Comparison of ENCODE assay signal across 8 cellular contexts in the genomic region with DNA sequence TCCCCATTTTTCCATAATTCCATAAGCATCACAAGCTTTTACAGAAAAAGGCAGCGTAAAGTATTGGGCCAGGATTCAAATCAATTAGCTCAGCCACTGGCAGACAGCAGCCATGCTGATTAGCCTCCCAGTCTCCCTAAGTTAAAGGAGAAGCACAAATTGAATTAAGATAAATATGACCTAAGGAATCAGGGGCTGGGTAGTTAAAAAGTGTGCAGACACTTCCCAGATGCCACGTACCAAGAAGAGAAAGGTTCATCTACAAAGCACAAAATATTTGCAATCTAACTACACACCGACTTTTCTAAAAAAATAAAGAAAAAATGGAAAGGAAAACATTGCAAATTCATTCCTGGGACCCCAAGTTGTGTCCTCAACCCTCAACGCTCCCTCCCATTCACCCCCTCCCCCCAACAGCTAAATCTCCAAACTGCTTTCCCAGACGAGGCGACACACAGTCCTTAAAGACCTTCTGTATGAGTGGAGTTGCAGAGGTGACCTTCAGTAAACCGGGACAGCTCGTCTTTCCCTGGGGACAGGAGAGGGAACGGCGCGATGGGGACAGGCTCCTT. TPM values are rescaled to one million over a fixed set of nuclear protein-coding genes. Genes with fewer than 3 reads are reported as not detected.
DNase-seq lines count a peak whose midpoint lies in the region; ATAC-seq and TF ChIP-seq lines count a peak whose summit lies in the region.

No MANE protein-coding gene starts in this region.

- H3K4me1 Mint-ChIP-seq in Caco-2 (ENCODE audit: low read depth, unreplicated experiment) = peaks cover 9% of the 10 kb centered on the region
- peaks cover 19% of the 10 kb centered on the region for H3K4me1 Mint-ChIP-seq in mesothelial cell of epicardium

- dilution Hi-C loops in mammary epithelial cell (cut with HindIII; ENCODE audit: low sequenced_read_pairs) = no loop called here

- H3K27ac ChIP-seq in mammary epithelial cell (ENCODE audit: insufficient read depth, low read depth, low read length) = peak overlapping the region; percentile 50

- intact Hi-C loops in Caco-2 (cut with micrococcal nuclease; ENCODE audit: unreplicated experiment) = loop anchor here (1.0 to 5.0 kb wide), 3 partner anchors 150 to 174 kb away; partner anchors contain the start of genes DCK and UTP3
- intact Hi-C loops in mammary epithelial cell (cut with micrococcal nuclease) = loop anchor here (2.0 to 5.0 kb wide), 2 partner anchors 116 to 172 kb away; partner anchors contain the start of gene RUFY3

- in situ Hi-C loops in mammary epithelial cell (cut with MboI; ENCODE audit: low sequenced_read_pairs in 2 of 2) = no loop called here

- peak overlapping the region; percentile 94 for H2AFZ ChIP-seq in mammary epithelial cell (ENCODE audit: low read depth, low read length)

- H3K27me3 Mint-ChIP-seq in Caco-2 (ENCODE audit: insufficient read depth, unreplicated experiment) (no peaks in the 10 kb centered on the region), mesothelial cell of epicardium (ENCODE audit: low read depth) (no peaks in the 10 kb centered on the region)

- H3K4me3 ChIP-seq in Caco-2 (ENCODE audit: low read depth, low read length) (peak overlapping the region; percentile 88), LNCaP clone FGC (ENCODE audit: low read depth, low read length) (peak overlapping the region; percentile 81), mammary epithelial cell (replicated peaks in 1 of 3; ENCODE audit: insufficient read depth in 1 of 3, low read depth in 2 of 3, low read length in 3 of 3) (peak overlapping the region; percentile 74 to 93 (median 87))

- peak overlapping the region; percentile 98 for H3K4me3 Mint-ChIP-seq in Caco-2 (ENCODE audit: unreplicated experiment)
- peak overlapping the region; percentile 95 for H3K4me3 Mint-ChIP-seq in mesothelial cell of epicardium

- no peaks in the 10 kb centered on the region for H3K9me3 Mint-ChIP-seq in Caco-2 (ENCODE audit: unreplicated experiment)
- no peaks in the 10 kb centered on the region for H3K9me3 Mint-ChIP-seq in mesothelial cell of epicardium

- CTCF ChIA-PET in Caco-2 (lab: Charles Lee) (interaction anchor here (0.6 to 1.4 kb wide), 5 partner anchors 64 to 168 kb away, joined by 4 to 10 read pairs (median 7); partner anchors contain the start of genes DCK and MOB1B), mammary epithelial cell (lab: Charles Lee; ENCODE audit: low non-redundant PET) (interaction anchor here (0.7 kb wide), 1 partner anchor 63 kb away, joined by 14 read pairs; no protein-coding TSS in a partner anchor)

- H3K36me3 Mint-ChIP-seq in Caco-2 (ENCODE audit: insufficient read depth, unreplicated experiment) = peaks cover 32% of the 10 kb centered on the region
- H3K36me3 Mint-ChIP-seq in mesothelial cell of epicardium = peaks cover 7% of the 10 kb centered on the region

- TF ChIP-seq CTCF in Caco-2 (IDR thresholded peaks at IDR 0.05; ENCODE audit: insufficient read depth in 1 of 2, low read depth in 1 of 2, low read length in 1 of 2, severe bottlenecking in 1 of 2, unreplicated experiment in 1 of 2) (no peak), LNCaP clone FGC (IDR thresholded peaks at IDR 0.05; ENCODE audit: control insufficient read depth, extremely low read depth, insufficient read depth) (no peak), mammary epithelial cell (conservative IDR thresholded peaks at IDR 0.05 in 1 of 2, IDR thresholded peaks at IDR 0.05 in 1 of 2; ENCODE audit: extremely low read depth in 1 of 2, insufficient read depth in 1 of 2, low read depth in 1 of 2, low read length in 2 of 2) (no peak), mesothelial cell of epicardium (IDR thresholded peaks at IDR 0.05; ENCODE audit: unreplicated experiment) (no peak)

- peak overlapping the region; percentile 88 for H3K4me2 ChIP-seq in mammary epithelial cell (ENCODE audit: insufficient read depth, low read depth, low read length)

- H3K79me2 ChIP-seq in mammary epithelial cell (ENCODE audit: insufficient read depth, low read length) = peaks cover 61% of the 10 kb centered on the region

- H3K9me3 ChIP-seq in Caco-2 (no peaks in the 10 kb centered on the region), mammary epithelial cell (replicated peaks; ENCODE audit: insufficient read depth, low read length) (no peaks in the 10 kb centered on the region)

- no peak for ATAC-seq in HG02938 (IDR thresholded peaks at IDR 0.05; ENCODE audit: unreplicated experiment)

- no peaks in the 10 kb centered on the region for H4K20me1 ChIP-seq in mammary epithelial cell (ENCODE audit: insufficient read depth, low read length)

- no peak for DNase-seq in Caco-2
- DNase-seq in LNCaP clone FGC (ENCODE audit: low read depth) = no peak
- DNase-seq in mammary epithelial cell = peak; percentile 1
- no peak for DNase-seq in mesothelial cell of epicardium (ENCODE audit: low spot score in 2 of 2, unreplicated experiment in 2 of 2)
- no peak for DNase-seq in NCI-H187 (lab: John Stamatoyannopoulos, UW)
- DNase-seq in stimulated activated CD4-positive, alpha-beta T cell treated with anti-CD3 and anti-CD28 coated beads, Interleukin-2, amount 100 ng/mL, for 24 hours = no peak
- no peak for DNase-seq in activated CD4-positive, alpha-beta T cell treated with anti-CD3 and anti-CD28 coated beads for 4 hours

- POLR2A ChIA-PET in Caco-2 (lab: Charles Lee) = interaction anchor here (0.6 to 1.8 kb wide), 5 partner anchors 32 to 1890 kb away, joined by 3 to 12 read pairs (median 5); partner anchors contain the start of genes DCK and MOB1B

- peak overlapping the region; percentile 88 for H3K9ac ChIP-seq in mammary epithelial cell (ENCODE audit: insufficient read depth, low read length)

- no peaks in the 10 kb centered on the region for H3K27me3 ChIP-seq in Caco-2 (replicated peaks; ENCODE audit: control insufficient read depth, insufficient read depth, low read length)
- no peaks in the 10 kb centered on the region for H3K27me3 ChIP-seq in mammary epithelial cell (ENCODE audit: insufficient read depth, low read length)

- WGBS in mammary epithelial cell (ENCODE audit: low coverage, missing lambda C conversion rate) = 0% methylated on average over 7 of the region's 11 CpGs

- no peaks in the 10 kb centered on the region for H3K4me1 ChIP-seq in Caco-2
- H3K4me1 ChIP-seq in mammary epithelial cell (ENCODE audit: insufficient read depth, low read length) = peaks cover 7% of the 10 kb centered on the region

- BruUV-seq in Caco-2 (replicated peaks; lab: Mats Ljungman, UMichigan) = TSS peak; percentile 77
- TSS peak; percentile 56 for BruUV-seq in mammary epithelial cell (replicated peaks; lab: Mats Ljungman, UMichigan)

- H3K36me3 ChIP-seq in Caco-2 (ENCODE audit: control insufficient read depth, insufficient read depth, low read length) (no peaks in the 10 kb centered on the region), mammary epithelial cell (ENCODE audit: insufficient read depth, low read length) (peaks cover 5% of the 10 kb centered on the region)

- H3K27ac Mint-ChIP-seq in Caco-2 (ENCODE audit: unreplicated experiment) (peak overlapping the region; percentile 90), mesothelial cell of epicardium (peak overlapping the region; percentile 98)

RNA-seq across cellular contexts. Expression of gene GRSF1, which starts 1.2 kb away (rescaled TPM):
- total RNA-seq in Caco-2 (2022) = 72.3 and 76.1 TPM in 2 replicates
- total RNA-seq in mammary epithelial cell = 10 to 100 TPM; 55.7 to 85.6 TPM
- 51.8 TPM for polyA plus RNA-seq in mammary epithelial cell
- polyA minus RNA-seq in mammary epithelial cell = 45.4 TPM
- total RNA-seq in mesothelial cell of epicardium = 78.5 to 85.9 TPM (median 80.2 TPM) in 3 replicates
